16 cellular contexts compared by ENCODE assay signal in the genomic region with DNA sequence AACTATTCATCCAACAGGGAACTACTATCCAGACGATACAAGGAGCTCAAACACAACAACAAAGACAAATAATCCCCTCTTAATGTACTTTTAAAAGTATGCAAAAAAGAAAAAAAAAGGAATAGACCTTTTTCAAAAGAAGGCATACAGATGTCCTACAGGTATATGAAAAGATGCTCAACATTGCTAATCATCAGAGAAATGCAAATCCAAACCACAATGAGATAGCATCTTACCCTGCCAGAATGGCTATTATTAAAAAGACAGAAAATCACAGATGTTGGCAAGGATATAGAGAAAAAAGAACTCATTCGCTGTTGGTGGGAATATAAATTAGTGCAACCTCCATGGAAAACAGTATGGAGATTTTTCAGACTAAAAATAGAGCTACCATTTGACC.
"Had no signal": no experiment of that assay in that cellular context is flagged by ENCODE, and none has a peak within 500 bp of the region (broad histone marks: within the 10 kb centered on the region; RNA-seq: fewer than 3 reads in every experiment).

No MANE protein-coding gene starts in this region.

- H3K9ac ChIP-seq: parathyroid adenoma had no signal

- H3K79me2 ChIP-seq: hepatocyte, parathyroid adenoma had no signal

- H3K27me3 ChIP-seq: adrenal gland, gastroesophageal sphincter, hepatocyte, stomach, thyroid gland, uterus had no signal

- H3K4me1 ChIP-seq: uterus had no signal

- H3K9me3 ChIP-seq: adrenal gland, gastroesophageal sphincter, stomach, thyroid gland, uterus had no signal

- ATAC-seq: activated CD8-positive, alpha-beta T cell treated with anti-CD3 and anti-CD28 coated beads for 36 hours; gastroesophageal sphincter had no signal

- H2AFZ ChIP-seq: hepatocyte, parathyroid adenoma had no signal

- DNase-seq: activated CD4-positive, alpha-beta T cell treated with anti-CD3 and anti-CD28 coated beads for 1 hour; activated CD8-positive, alpha-beta T cell treated with anti-CD3 and anti-CD28 coated beads for 36 hours; activated naive CD4-positive, alpha-beta T cell treated with anti-CD3 and anti-CD28 coated beads, Interleukin-2, amount 10 ng/mL, durations not matched to agents 7 days and 5 days; central memory CD4-positive, alpha-beta T cell; cortex of kidney; mesendoderm; stimulated activated CD4-positive, alpha-beta T cell treated with anti-CD3 and anti-CD28 coated beads, Interleukin-15, amount 100 ng/mL, for 24 hours; stimulated activated CD4-positive, alpha-beta T cell treated with anti-CD3 and anti-CD28 coated beads, Interleukin-4, amount 100 ng/mL, for 24 hours; stomach; T-helper 9 cell; thyroid gland; uterus had no signal

- H3K36me3 ChIP-seq: adrenal gland, gastroesophageal sphincter, stomach, thyroid gland, uterus had no signal

- H3K4me2 ChIP-seq: hepatocyte had no signal

- H3K27ac ChIP-seq: hepatocyte, parathyroid adenoma, thyroid gland had no signal

- H3K4me3 ChIP-seq: adrenal gland, hepatocyte, stomach, thyroid gland, uterus had no signal
